ENCODE assay signal across 10 cellular contexts in the genomic region with DNA sequence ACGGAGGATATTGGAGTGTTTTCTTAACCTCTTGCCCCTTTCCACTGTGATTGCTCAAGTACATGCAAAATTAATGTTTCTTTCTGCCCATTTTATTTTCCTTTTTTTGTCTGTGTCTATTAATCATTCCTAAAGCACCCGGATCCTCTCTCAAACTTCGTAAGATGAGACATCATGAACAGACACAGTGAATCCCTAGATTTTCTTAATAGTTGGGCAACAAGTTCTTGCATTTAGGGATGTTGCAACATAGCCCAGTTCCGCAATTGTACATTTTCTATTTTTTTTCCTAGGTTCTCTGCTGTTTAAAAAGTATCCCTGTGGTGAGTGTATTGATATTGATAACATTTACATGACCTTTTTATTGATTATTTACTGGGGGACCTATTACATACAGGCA. TPM values are rescaled to one million over a fixed set of nuclear protein-coding genes. Genes with fewer than 3 reads are reported as not detected.
A peak's percentile ranks its signal among the peaks of the same experiment; 100 is the strongest.
DNase-seq lines count a peak whose midpoint lies in the region; ATAC-seq and TF ChIP-seq lines count a peak whose summit lies in the region.
"Had no signal": no experiment of that assay in that cellular context is flagged by ENCODE, and none has a peak within 500 bp of the region (broad histone marks: within the 10 kb centered on the region; RNA-seq: fewer than 3 reads in every experiment).

No MANE protein-coding gene starts in this region.

- no peaks in the 10 kb centered on the region for H3K9me3 Mint-ChIP-seq in IgD-negative memory B cell
- H3K9me3 Mint-ChIP-seq in activated T-helper 2 cell treated with anti-CD3 and anti-CD28 coated beads, Interferon-gamma antibody, Interleukin-2, Interleukin-4, amounts not matched to agents 10 μg/mL and 5 μg/mL and 100 μg/mL, durations not matched to agents 14 hours and 24 hours and 36 hours = no peaks in the 10 kb centered on the region

- H2BK12ac ChIP-seq in mesenchymal stem cell (ENCODE audit: low read length in 2 of 2) = no peak overlapping the region

- no peak overlapping the region for H3K4ac ChIP-seq in mesenchymal stem cell (ENCODE audit: low read depth in 1 of 2, low read length in 2 of 2)

- POLR2A ChIA-PET in HEK293T (lab: Yijun Ruan, JAX) = no interaction called here

- peak overlapping the region in 1 of 2 experiments; percentile 85 for H3K4me3 ChIP-seq in mesenchymal stem cell (ENCODE audit: insufficient read depth in 1 of 2, low read depth in 1 of 2, low read length in 2 of 2)

- no peak overlapping the region for H4K91ac ChIP-seq in mesenchymal stem cell (ENCODE audit: low read length)

- CTCF ChIA-PET in HEK293T (lab: Yijun Ruan, JAX) = no interaction called here

- H3K4me1 Mint-ChIP-seq in IgD-negative memory B cell = peaks cover 56 to 69% (median 66%) of the 10 kb centered on the region in 3 donors
- peaks cover 77% of the 10 kb centered on the region for H3K4me1 Mint-ChIP-seq in activated T-helper 2 cell treated with anti-CD3 and anti-CD28 coated beads, Interferon-gamma antibody, Interleukin-2, Interleukin-4, amounts not matched to agents 10 μg/mL and 5 μg/mL and 100 μg/mL, durations not matched to agents 14 hours and 24 hours and 36 hours (ENCODE audit: low read depth)

- intact Hi-C loops in activated T-helper 2 cell treated with anti-CD3 and anti-CD28 coated beads, Interferon-gamma antibody, Interleukin-2, Interleukin-4, amounts not matched to agents 10 μg/mL and 5 μg/mL and 100 μg/mL, durations not matched to agents 14 hours and 24 hours and 36 hours (cut with micrococcal nuclease) = loop anchor here (2.0 to 10.0 kb wide), 3 partner anchors 415 to 1481 kb away; partner anchors contain the start of gene ZDHHC5

- peak overlapping the region; percentile 73 to 99 (median 98) for H3K4me3 Mint-ChIP-seq in IgD-negative memory B cell
- peak overlapping the region; percentile 94 for H3K4me3 Mint-ChIP-seq in activated T-helper 2 cell treated with anti-CD3 and anti-CD28 coated beads, Interferon-gamma antibody, Interleukin-2, Interleukin-4, amounts not matched to agents 10 μg/mL and 5 μg/mL and 100 μg/mL, durations not matched to agents 14 hours and 24 hours and 36 hours (ENCODE audit: low read depth)

- no peak overlapping the region for H2BK5ac ChIP-seq in mesenchymal stem cell (ENCODE audit: low read depth, low read length, poor library complexity, severe bottlenecking)

- no peaks in the 10 kb centered on the region for H3K9me3 ChIP-seq in mesenchymal stem cell (ENCODE audit: control insufficient read depth, low read length)

- H2AK5ac ChIP-seq in mesenchymal stem cell (ENCODE audit: low read length, severe bottlenecking) = no peak overlapping the region

- H3K14ac ChIP-seq in mesenchymal stem cell (ENCODE audit: low read length in 2 of 2) = no peak overlapping the region

- peaks cover 0 to 22% of the 10 kb centered on the region in 2 experiments for H3K36me3 ChIP-seq in mesenchymal stem cell (ENCODE audit: control insufficient read depth in 1 of 2, insufficient read depth in 2 of 2, low read depth in 1 of 2, low read length in 2 of 2)

- DNase-seq in AG20443 (ENCODE audit: low spot score) = peak; percentile 63
- no peak for DNase-seq in activated T-helper 2 cell treated with anti-CD3 and anti-CD28 coated beads, Interferon-gamma antibody, Interleukin-2, Interleukin-4, amounts not matched to agents 10 μg/mL and 5 μg/mL and 100 μg/mL, durations not matched to agents 14 hours and 24 hours and 36 hours (ENCODE audit: low spot score)
- DNase-seq in mesenchymal stem cell = peak; percentile 57
- no peak for DNase-seq in HEK293T (ENCODE audit: extremely low spot score)
- DNase-seq in NCI-H2196 treated with DMSO at 0.1 percent for 48 hours (lab: John Stamatoyannopoulos, UW; ENCODE audit: unreplicated experiment) = no peak
- DNase-seq in NCI-H2107 treated with DMSO at 0.1 percent for 48 hours (lab: John Stamatoyannopoulos, UW; ENCODE audit: unreplicated experiment) = no peak

- no peak overlapping the region for H2BK15ac ChIP-seq in mesenchymal stem cell (ENCODE audit: low read depth, poor library complexity, severe bottlenecking)

- peaks cover 9% of the 10 kb centered on the region for H3K79me1 ChIP-seq in mesenchymal stem cell (replicated peaks; ENCODE audit: low read length, poor library complexity, severe bottlenecking)

- no peak overlapping the region for H3K18ac ChIP-seq in mesenchymal stem cell (ENCODE audit: low read depth in 1 of 2, low read length in 2 of 2)

- H2BK120ac ChIP-seq in mesenchymal stem cell (ENCODE audit: low read depth, low read length) = no peak overlapping the region

- no peak overlapping the region for H3K27ac ChIP-seq in mesenchymal stem cell (ENCODE audit: low read length, poor library complexity, severe bottlenecking)

- H2AFZ ChIP-seq in mesenchymal stem cell (ENCODE audit: low read depth, low read length) = no peak overlapping the region

- H4K8ac ChIP-seq in mesenchymal stem cell (ENCODE audit: low read length) = no peak overlapping the region

- H3K27me3 Mint-ChIP-seq in IgD-negative memory B cell = no peaks in the 10 kb centered on the region
- H3K27me3 Mint-ChIP-seq in activated T-helper 2 cell treated with anti-CD3 and anti-CD28 coated beads, Interferon-gamma antibody, Interleukin-2, Interleukin-4, amounts not matched to agents 10 μg/mL and 5 μg/mL and 100 μg/mL, durations not matched to agents 14 hours and 24 hours and 36 hours (ENCODE audit: low read depth) = no peaks in the 10 kb centered on the region

- no peak overlapping the region for H3K23ac ChIP-seq in mesenchymal stem cell (ENCODE audit: low read length in 2 of 2)

- H3K4me1 ChIP-seq in mesenchymal stem cell (ENCODE audit: control insufficient read depth, insufficient read depth, low read depth, low read length) = peaks cover 9% of the 10 kb centered on the region

- H3K4me2 ChIP-seq in mesenchymal stem cell (ENCODE audit: low read length, poor library complexity, severe bottlenecking) = no peak overlapping the region

- no peaks in the 10 kb centered on the region for H3K36me3 Mint-ChIP-seq in IgD-negative memory B cell
- peaks cover 57% of the 10 kb centered on the region for H3K36me3 Mint-ChIP-seq in activated T-helper 2 cell treated with anti-CD3 and anti-CD28 coated beads, Interferon-gamma antibody, Interleukin-2, Interleukin-4, amounts not matched to agents 10 μg/mL and 5 μg/mL and 100 μg/mL, durations not matched to agents 14 hours and 24 hours and 36 hours (ENCODE audit: low read depth)

- ATAC-seq in GM21825 (IDR thresholded peaks at IDR 0.05; ENCODE audit: unreplicated experiment) = no peak

- H3K27ac Mint-ChIP-seq in IgD-negative memory B cell = peak overlapping the region in 1 of 3 donors; percentile 61
- peak overlapping the region; percentile 53 for H3K27ac Mint-ChIP-seq in activated T-helper 2 cell treated with anti-CD3 and anti-CD28 coated beads, Interferon-gamma antibody, Interleukin-2, Interleukin-4, amounts not matched to agents 10 μg/mL and 5 μg/mL and 100 μg/mL, durations not matched to agents 14 hours and 24 hours and 36 hours

- peak overlapping the region; percentile 93 for H3K9ac ChIP-seq in mesenchymal stem cell (ENCODE audit: low read length)

- H3K27me3 ChIP-seq in mesenchymal stem cell (ENCODE audit: control insufficient read depth in 1 of 2, insufficient read depth in 1 of 2, low read length in 2 of 2) = no peaks in the 10 kb centered on the region

- WGBS in mesenchymal stem cell = 28% methylated on average over 3 of the region's 4 CpGs

TF ChIP-seq in HEK293T, 16 proteins besides CTCF, POLR2A, EP300 and RAD21:
- no peak for TF ChIP-seq CTBP1 (IDR thresholded peaks at IDR 0.05; ENCODE audit: borderline replicate concordance)
- no peak for TF ChIP-seq TARDBP (IDR thresholded peaks at IDR 0.05)
- no peak for TF ChIP-seq ELF4 (IDR thresholded peaks at IDR 0.05)
- TF ChIP-seq HDGF (IDR thresholded peaks at IDR 0.05; ENCODE audit: borderline replicate concordance) = no peak
- TF ChIP-seq ARNT (IDR thresholded peaks at IDR 0.05) = no peak
- no peak for TF ChIP-seq SP1 (IDR thresholded peaks at IDR 0.05)
- TF ChIP-seq, protein P1, sequence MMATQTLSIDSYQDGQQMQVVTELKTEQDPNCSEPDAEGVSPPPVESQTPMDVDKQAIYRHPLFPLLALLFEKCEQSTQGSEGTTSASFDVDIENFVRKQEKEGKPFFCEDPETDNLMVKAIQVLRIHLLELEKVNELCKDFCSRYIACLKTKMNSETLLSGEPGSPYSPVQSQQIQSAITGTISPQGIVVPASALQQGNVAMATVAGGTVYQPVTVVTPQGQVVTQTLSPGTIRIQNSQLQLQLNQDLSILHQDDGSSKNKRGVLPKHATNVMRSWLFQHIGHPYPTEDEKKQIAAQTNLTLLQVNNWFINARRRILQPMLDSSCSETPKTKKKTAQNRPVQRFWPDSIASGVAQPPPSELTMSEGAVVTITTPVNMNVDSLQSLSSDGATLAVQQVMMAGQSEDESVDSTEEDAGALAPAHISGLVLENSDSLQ (IDR thresholded peaks at IDR 0.05) = no peak
- no peak for TF ChIP-seq LEF1 (IDR thresholded peaks at IDR 0.05; ENCODE audit: borderline replicate concordance)
- no peak for TF ChIP-seq NFRKB (IDR thresholded peaks at IDR 0.05)

RNA-seq across cellular contexts. Expression of gene FAM111A, which starts 2.9 kb away (rescaled TPM):
- 23.7 TPM for polyA plus RNA-seq in IgD-negative memory B cell
- total RNA-seq in activated T-helper 2 cell treated with anti-CD3 and anti-CD28 coated beads, Interferon-gamma antibody, Interleukin-2, Interleukin-4, amounts not matched to agents 10 μg/mL and 5 μg/mL and 100 μg/mL, durations not matched to agents 14 hours and 24 hours and 36 hours = 66.2 and 69.1 TPM in 2 replicates
- 22.2 TPM for polyA plus RNA-seq in mesenchymal stem cell (2013, experiment 1 of 2)
- polyA plus RNA-seq in mesenchymal stem cell (2013, experiment 2 of 2) = 20.8 TPM

RNA-seq across cellular contexts. Expression of gene DTX4, which starts 26.4 kb away (rescaled TPM):
- polyA plus RNA-seq in IgD-negative memory B cell = 4.5 TPM
- total RNA-seq in activated T-helper 2 cell treated with anti-CD3 and anti-CD28 coated beads, Interferon-gamma antibody, Interleukin-2, Interleukin-4, amounts not matched to agents 10 μg/mL and 5 μg/mL and 100 μg/mL, durations not matched to agents 14 hours and 24 hours and 36 hours = 0.09 and 0.68 TPM in 2 replicates
- 1.8 TPM for polyA plus RNA-seq in mesenchymal stem cell (2013, experiment 1 of 2)
- polyA plus RNA-seq in mesenchymal stem cell (2013, experiment 2 of 2) = 2.0 TPM

RNA-seq across cellular contexts. Expression of gene FAM111B, which starts 38.5 kb away (rescaled TPM):
- 3.8 TPM for polyA plus RNA-seq in IgD-negative memory B cell
- total RNA-seq in activated T-helper 2 cell treated with anti-CD3 and anti-CD28 coated beads, Interferon-gamma antibody, Interleukin-2, Interleukin-4, amounts not matched to agents 10 μg/mL and 5 μg/mL and 100 μg/mL, durations not matched to agents 14 hours and 24 hours and 36 hours = 57.6 and 59.4 TPM in 2 replicates
- polyA plus RNA-seq in mesenchymal stem cell (2013, experiment 1 of 2) = 2.8 TPM
- 2.7 TPM for polyA plus RNA-seq in mesenchymal stem cell (2013, experiment 2 of 2)

RNA-seq across cellular contexts. Expression of gene GLYATL1B, which starts 59.4 kb away (rescaled TPM):
- 0.26 TPM for polyA plus RNA-seq in IgD-negative memory B cell
- not detected in 2 replicates for total RNA-seq in activated T-helper 2 cell treated with anti-CD3 and anti-CD28 coated beads, Interferon-gamma antibody, Interleukin-2, Interleukin-4, amounts not matched to agents 10 μg/mL and 5 μg/mL and 100 μg/mL, durations not matched to agents 14 hours and 24 hours and 36 hours
- not detected for polyA plus RNA-seq in mesenchymal stem cell (2013, experiment 1 of 2)
- polyA plus RNA-seq in mesenchymal stem cell (2013, experiment 2 of 2) = not detected
- total RNA-seq: lung microvascular endothelial cell; T-helper 1 cell treated with Interleukin-12 subunit alpha and Interleukin-12 subunit beta and Interleukin-4 antibody, amounts not matched to agents 30 ng/mL and 1 ng/mL, for 36 hours had no signal

Comparison
In these comparisons a context has a peak if more than half of its experiments do, and no peak if none do; other contexts are left out.
1. DNase-seq: peak in AG20443 (single experiment) and mesenchymal stem cell (single experiment); none in activated T-helper 2 cell treated with anti-CD3 and anti-CD28 coated beads, Interferon-gamma antibody, Interleukin-2, Interleukin-4, amounts not matched to agents 10 μg/mL and 5 μg/mL and 100 μg/mL, durations not matched to agents 14 hours and 24 hours and 36 hours (single experiment), HEK293T (single experiment), NCI-H2196 treated with DMSO at 0.1 percent for 48 hours (single experiment) and NCI-H2107 treated with DMSO at 0.1 percent for 48 hours (single experiment).